In genomic region chr1:150548632-150549495, GRCh38 we compare ENCODE assay signal across 8 cellular contexts. TPM values are rescaled to one million over a fixed set of nuclear protein-coding genes. Genes with fewer than 3 reads are reported as not detected.
DNase-seq lines count a peak whose midpoint lies in the region; ATAC-seq and TF ChIP-seq lines count a peak whose summit lies in the region.

Gene ADAMTSL4, plus strand, starts transcription at chr1:150549408. Its CDS starts 2,881 bp downstream, at chr1:150552289.

- peaks cover 44% of the 10 kb centered on the region for H3K4me1 ChIP-seq in PC-9 (replicated peaks; ENCODE audit: insufficient read depth)

- no peaks in the 10 kb centered on the region for H3K27me3 ChIP-seq in PC-9 (ENCODE audit: insufficient read depth, low read depth)

- no TSS peak for BruUV-seq in PC-9 (replicated peaks; lab: Mats Ljungman, UMichigan)

- ATAC-seq in HG03280 (IDR thresholded peaks at IDR 0.05; ENCODE audit: unreplicated experiment) (peak; percentile 61), sciatic nerve (peak; percentile 4)

- in situ Hi-C loops in astrocyte of the spinal cord (cut with HindIII; ENCODE audit: low sequenced_read_pairs): no loop called here

- no peak for TF ChIP-seq CTCF in PC-9 (conservative IDR thresholded peaks at IDR 0.05)
- peak; percentile 28 for TF ChIP-seq CTCF in astrocyte of the spinal cord (IDR thresholded peaks at IDR 0.05; ENCODE audit: low read depth, low read length)

- peak within 1 kb of the TSS; percentile 76 for H2AFZ ChIP-seq in PC-9

- H3K79me2 ChIP-seq in PC-9 (ENCODE audit: low read depth): no peaks in the 10 kb centered on the region

- no peaks in the 10 kb centered on the region for H3K9me3 ChIP-seq in PC-9 (ENCODE audit: insufficient read depth, low read depth)

- DNase-seq in NCI-H2029 treated with DMSO at 0.1 percent for 48 hours (lab: John Stamatoyannopoulos, UW) (peak; percentile 10), NCI-H2029 (lab: John Stamatoyannopoulos, UW) (no peak), PC-9 (peak; percentile 60 to 71), astrocyte of the spinal cord (ENCODE audit: low read depth, low spot score) (peak; percentile 83), sciatic nerve (ENCODE audit: low spot score) (peak; percentile 77), NCI-H187 treated with DMSO at 0.1 percent for 48 hours (lab: John Stamatoyannopoulos, UW) (no peak)

- peak within 1 kb of the TSS; percentile 65 for H3K27ac ChIP-seq in PC-9

- peak within 1 kb of the TSS; percentile 54 for H3K4me3 ChIP-seq in PC-9
- peak within 1 kb of the TSS; percentile 44 for H3K4me3 ChIP-seq in astrocyte of the spinal cord (ENCODE audit: low read depth, low read length)
- H3K4me3 ChIP-seq in iPS-11a (ENCODE audit: low read depth, low read length): peak within 1 kb of the TSS; percentile 40

- intact Hi-C loops in PC-9 (cut with micrococcal nuclease; ENCODE audit: unreplicated experiment) (no loop called here), sciatic nerve (cut with DNase I) (no loop called here)

- H3K9me2 ChIP-seq in PC-9 (ENCODE audit: insufficient read depth): no peaks in the 10 kb centered on the region

- peaks cover 44% of the 10 kb centered on the region for H3F3A ChIP-seq in PC-9 (ENCODE audit: insufficient read depth, low read depth)

- CTCF ChIA-PET in PC-9 (lab: Charles Lee): interaction anchor here (0.6 to 0.8 kb wide), 3 partner anchors 11 to 510 kb away, joined by 3 to 4 read pairs (median 4); partner anchors contain the start of genes CDC42SE1 and CIART

- no peaks in the 10 kb centered on the region for H4K20me1 ChIP-seq in PC-9 (ENCODE audit: insufficient read depth)

- POLR2A ChIA-PET in PC-9 (lab: Charles Lee; ENCODE audit: unreplicated experiment): interaction anchor here (0.5 to 1.0 kb wide), 5 partner anchors 10 to 645 kb away, joined by 3 to 4 read pairs (median 4); partner anchors contain the start of gene ENSA

- H3K4me2 ChIP-seq in PC-9: peak within 1 kb of the TSS; percentile 78

- H3K36me3 ChIP-seq in PC-9 (ENCODE audit: low read depth): no peaks in the 10 kb centered on the region

RNA-seq across cellular contexts. Expression of gene ADAMTSL4, which starts in this region (rescaled TPM):
- total RNA-seq in PC-9 (2021) (67.9 and 76.7 TPM in 2 replicates), sciatic nerve (70.2 TPM)

Comparison
In these comparisons a context has a peak if more than half of its experiments do, and no peak if none do; other contexts are left out.
1. DNase-seq: peak in NCI-H2029 treated with DMSO at 0.1 percent for 48 hours (single experiment), PC-9 (2 of 2), astrocyte of the spinal cord (single experiment) and sciatic nerve (single experiment); none in NCI-H2029 (single experiment) and NCI-H187 treated with DMSO at 0.1 percent for 48 hours (single experiment).
2. Peak in every context shown above with its lines, with median percentiles within 50 percentile points of each other: H3K4me3 ChIP-seq.